In the genomic region with DNA sequence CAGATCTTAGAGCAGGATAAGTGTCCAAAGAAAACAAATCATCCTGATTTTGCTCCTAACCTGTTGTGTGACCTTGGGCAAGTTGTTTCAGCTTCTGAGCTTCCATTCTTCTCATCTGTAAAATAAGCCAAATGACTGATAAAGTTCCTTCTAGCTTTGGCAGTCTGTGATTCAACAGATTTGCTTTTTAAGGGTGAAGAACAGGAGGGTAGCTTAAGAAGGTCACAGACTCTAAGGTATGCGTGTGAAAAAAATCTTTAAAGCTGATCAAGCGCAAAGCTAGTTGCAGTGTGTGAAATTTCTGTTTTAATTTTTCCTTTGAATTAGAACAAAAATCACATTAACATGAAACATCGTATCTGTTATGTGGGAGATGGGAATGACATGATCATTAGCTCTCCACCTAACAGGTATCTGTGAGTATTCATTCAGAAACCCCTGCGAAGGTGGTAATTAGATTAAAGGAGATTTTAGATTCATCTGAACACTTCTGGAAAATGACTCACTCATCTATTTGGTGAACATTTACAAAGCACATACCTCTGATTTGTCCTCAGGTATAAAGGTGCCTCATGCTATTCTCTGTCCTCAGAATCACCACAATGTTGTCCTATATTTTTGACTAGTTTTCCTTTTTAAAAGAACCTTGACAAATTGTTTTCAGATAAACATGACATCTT, we compare ENCODE assay signal across 17 cellular contexts.
DNase-seq lines count a peak whose midpoint lies in the region; ATAC-seq lines count a peak whose summit lies in the region.
"Had no signal": no experiment of that assay in that cellular context is flagged by ENCODE, and none has a peak within 500 bp of the region (broad histone marks: within the 10 kb centered on the region; RNA-seq: fewer than 3 reads in every experiment).

No MANE protein-coding gene starts in this region.

- ATAC-seq in activated T-cell treated with anti-CD3 and anti-CD28 coated beads, Interleukin-2, amount 50 U/mL, for 72 hours (replicated peaks in 1 of 2) = peak; percentile 37 to 51
- peak; percentile 73 for ATAC-seq in activated T-helper 17 cell treated with anti-CD3 and anti-CD28 coated beads, Interleukin-2, amount 50 U/mL, for 72 hours (replicated peaks)
- ATAC-seq in GM19452 (IDR thresholded peaks at IDR 0.05; ENCODE audit: unreplicated experiment) = no peak

- in situ Hi-C loops in Caki2 (cut with HindIII; ENCODE audit: low pct_unique_long_range_greater_than_20kb, low sequenced_read_pairs) = no loop called here

- no peaks in the 10 kb centered on the region for H3K36me3 Mint-ChIP-seq in activated T-cell treated with anti-CD3 and anti-CD28 coated beads, Interleukin-2, amount 50 U/mL, for 72 hours (ENCODE audit: insufficient read depth in 2 of 2)
- H3K36me3 Mint-ChIP-seq in activated T-helper 17 cell treated with anti-CD3 and anti-CD28 coated beads, Interleukin-2, amount 50 U/mL, for 72 hours (ENCODE audit: low read depth) = no peaks in the 10 kb centered on the region

- H3K27ac Mint-ChIP-seq in activated T-cell treated with anti-CD3 and anti-CD28 coated beads, Interleukin-2, amount 50 U/mL, for 72 hours = no peak overlapping the region
- peak overlapping the region; percentile 10 for H3K27ac Mint-ChIP-seq in activated T-helper 17 cell treated with anti-CD3 and anti-CD28 coated beads, Interleukin-2, amount 50 U/mL, for 72 hours
- H3K27ac Mint-ChIP-seq: CD4-positive, alpha-beta T cell had no signal

- DNase-seq in DMS53 (lab: John Stamatoyannopoulos, UW) (peak; percentile 19), DMS53 treated with DMSO at 0.1 percent for 48 hours (lab: John Stamatoyannopoulos, UW; ENCODE audit: unreplicated experiment) (no peak), Caki2 (ENCODE audit: low read depth) (peak; percentile 63), EL (no peak)
- no peak for DNase-seq in activated T-cell treated with anti-CD3 and anti-CD28 coated beads, Interleukin-2, amount 50 U/mL, for 72 hours
- no peak for DNase-seq in activated T-cell treated with anti-CD3 and anti-CD28 coated beads, Interleukin-2, amount 50 U/mL, for 1 hour
- DNase-seq: ACHN; CD4-positive, alpha-beta T cell; COR-L47; DMS 273 treated with DMSO at 0.1 percent for 48 hours; Karpas-422; NCI-H1694 treated with DMSO at 0.1 percent for 48 hours; NCI-H2081 treated with DMSO at 0.1 percent for 48 hours; NCI-H446; Peyer's patch had no signal

- H3K9me3 Mint-ChIP-seq in activated T-cell treated with anti-CD3 and anti-CD28 coated beads, Interleukin-2, amount 50 U/mL, for 72 hours = no peaks in the 10 kb centered on the region
- H3K9me3 Mint-ChIP-seq in activated T-helper 17 cell treated with anti-CD3 and anti-CD28 coated beads, Interleukin-2, amount 50 U/mL, for 72 hours = no peaks in the 10 kb centered on the region
- H3K9me3 Mint-ChIP-seq: CD4-positive, alpha-beta T cell had no signal

- peak overlapping the region in 1 of 2 donors; percentile 10 for H3K4me3 Mint-ChIP-seq in activated T-cell treated with anti-CD3 and anti-CD28 coated beads, Interleukin-2, amount 50 U/mL, for 72 hours
- no peak overlapping the region for H3K4me3 Mint-ChIP-seq in activated T-helper 17 cell treated with anti-CD3 and anti-CD28 coated beads, Interleukin-2, amount 50 U/mL, for 72 hours
- H3K4me3 Mint-ChIP-seq: CD4-positive, alpha-beta T cell had no signal

- no peaks in the 10 kb centered on the region for H3K27me3 Mint-ChIP-seq in activated T-cell treated with anti-CD3 and anti-CD28 coated beads, Interleukin-2, amount 50 U/mL, for 72 hours (ENCODE audit: low read depth)
- no peaks in the 10 kb centered on the region for H3K27me3 Mint-ChIP-seq in activated T-helper 17 cell treated with anti-CD3 and anti-CD28 coated beads, Interleukin-2, amount 50 U/mL, for 72 hours
- H3K27me3 Mint-ChIP-seq: CD4-positive, alpha-beta T cell had no signal

- H3K4me1 Mint-ChIP-seq in activated T-cell treated with anti-CD3 and anti-CD28 coated beads, Interleukin-2, amount 50 U/mL, for 72 hours (ENCODE audit: low read depth) = peaks cover 72% of the 10 kb centered on the region
- H3K4me1 Mint-ChIP-seq in activated T-helper 17 cell treated with anti-CD3 and anti-CD28 coated beads, Interleukin-2, amount 50 U/mL, for 72 hours = peaks cover 5% of the 10 kb centered on the region

Comparison
In these comparisons a context has a peak if more than half of its experiments do, and no peak if none do; other contexts are left out.
1. DNase-seq: peak in DMS53 (single experiment) and Caki2 (single experiment); none in DMS53 treated with DMSO at 0.1 percent for 48 hours (single experiment), activated T-cell treated with anti-CD3 and anti-CD28 coated beads, Interleukin-2, amount 50 U/mL, for 72 hours (0 of 2), activated T-cell treated with anti-CD3 and anti-CD28 coated beads, Interleukin-2, amount 50 U/mL, for 1 hour (single experiment) and EL (single experiment).